ENCODE assay signal across 13 cellular contexts in genomic region chr16:86029131-86029741, GRCh38.
DNase-seq lines count a peak whose midpoint lies in the region; ATAC-seq, FAIRE-seq and TF ChIP-seq lines count a peak whose summit lies in the region.
"Had no signal": no experiment of that assay in that cellular context is flagged by ENCODE, and none has a peak within 500 bp of the region (broad histone marks: within the 10 kb centered on the region; RNA-seq: fewer than 3 reads in every experiment).

No MANE protein-coding gene starts in this region.

- FAIRE-seq in frontal cortex (lab: Jason Lieb, UNC) (no peak), D721Med (lab: Jason Lieb, UNC) (no peak)

- H3K27ac ChIP-seq in MM.1S (ENCODE audit: low read length) = no peak overlapping the region
- H3K27ac ChIP-seq: thoracic aorta had no signal

- H3K27me3 ChIP-seq in MM.1S (replicated peaks; ENCODE audit: insufficient read depth, low read length) = peaks cover 20% of the 10 kb centered on the region

- TF ChIP-seq CTCF in MM.1S (IDR thresholded peaks at IDR 0.05; ENCODE audit: low read length) (no peak), D721Med (IDR thresholded peaks at IDR 0.05; ENCODE audit: insufficient read depth, missing control alignments) (no peak)

- H3K4me3 ChIP-seq in MM.1S (ENCODE audit: low read length) = no peak overlapping the region
- H3K4me3 ChIP-seq: thoracic aorta had no signal

- H3K9me3 ChIP-seq in MM.1S (replicated peaks; ENCODE audit: insufficient read depth, low read length) = no peaks in the 10 kb centered on the region

- no peaks in the 10 kb centered on the region for H3F3A ChIP-seq in MM.1S (ENCODE audit: insufficient read depth, low read length)

- H3K4me2 ChIP-seq in MM.1S (ENCODE audit: low read depth, low read length) = no peak overlapping the region

- DNase-seq in Ammon's horn (ENCODE audit: low spot score) = peak; percentile 71
- DNase-seq in SW480 (ENCODE audit: low spot score) = peak; percentile 27
- peak; percentile 41 to 70 for DNase-seq in frontal cortex (ENCODE audit: low spot score in 2 of 2)
- peak; percentile 60 for DNase-seq in mucosa of gallbladder (ENCODE audit: low spot score)
- DNase-seq in erythroblast (lab: John Stamatoyannopoulos, UW) = no peak
- DNase-seq in MM.1S = no peak
- DNase-seq in D721Med (ENCODE audit: insufficient read length, low spot score) = no peak
- DNase-seq: effector CD4-positive, alpha-beta T cell; HFFc6; mesendoderm; NCI-H446 had no signal

- TF ChIP-seq POLR2A in erythroblast (IDR thresholded peaks at IDR 0.05; ENCODE audit: low read length) = no peak

- no peaks in the 10 kb centered on the region for H3K9me2 ChIP-seq in MM.1S (replicated peaks; ENCODE audit: insufficient read depth, low read length)

- H2AFZ ChIP-seq in MM.1S (ENCODE audit: low read length) = no peak overlapping the region

- H3K79me2 ChIP-seq in MM.1S (ENCODE audit: low read length) = no peaks in the 10 kb centered on the region

- ATAC-seq in GM18511 (IDR thresholded peaks at IDR 0.05; ENCODE audit: unreplicated experiment) = no peak

- no peaks in the 10 kb centered on the region for H4K20me1 ChIP-seq in MM.1S (ENCODE audit: insufficient read depth, low read length)

- no peaks in the 10 kb centered on the region for H3K36me3 ChIP-seq in MM.1S (replicated peaks; ENCODE audit: insufficient read depth, low read length)
- H3K36me3 ChIP-seq: thoracic aorta had no signal

- H3K9ac ChIP-seq in MM.1S (ENCODE audit: low read length) = no peak overlapping the region

- no peaks in the 10 kb centered on the region for H3K4me1 ChIP-seq in MM.1S (ENCODE audit: low read length)

Comparison
In these comparisons a context has a peak if more than half of its experiments do, and no peak if none do; other contexts are left out.
1. DNase-seq: peak in Ammon's horn (single experiment), SW480 (single experiment), frontal cortex (2 of 2) and mucosa of gallbladder (single experiment); none in erythroblast (0 of 2), MM.1S (single experiment) and D721Med (single experiment).